8 cellular contexts compared by ENCODE assay signal in the genomic region with DNA sequence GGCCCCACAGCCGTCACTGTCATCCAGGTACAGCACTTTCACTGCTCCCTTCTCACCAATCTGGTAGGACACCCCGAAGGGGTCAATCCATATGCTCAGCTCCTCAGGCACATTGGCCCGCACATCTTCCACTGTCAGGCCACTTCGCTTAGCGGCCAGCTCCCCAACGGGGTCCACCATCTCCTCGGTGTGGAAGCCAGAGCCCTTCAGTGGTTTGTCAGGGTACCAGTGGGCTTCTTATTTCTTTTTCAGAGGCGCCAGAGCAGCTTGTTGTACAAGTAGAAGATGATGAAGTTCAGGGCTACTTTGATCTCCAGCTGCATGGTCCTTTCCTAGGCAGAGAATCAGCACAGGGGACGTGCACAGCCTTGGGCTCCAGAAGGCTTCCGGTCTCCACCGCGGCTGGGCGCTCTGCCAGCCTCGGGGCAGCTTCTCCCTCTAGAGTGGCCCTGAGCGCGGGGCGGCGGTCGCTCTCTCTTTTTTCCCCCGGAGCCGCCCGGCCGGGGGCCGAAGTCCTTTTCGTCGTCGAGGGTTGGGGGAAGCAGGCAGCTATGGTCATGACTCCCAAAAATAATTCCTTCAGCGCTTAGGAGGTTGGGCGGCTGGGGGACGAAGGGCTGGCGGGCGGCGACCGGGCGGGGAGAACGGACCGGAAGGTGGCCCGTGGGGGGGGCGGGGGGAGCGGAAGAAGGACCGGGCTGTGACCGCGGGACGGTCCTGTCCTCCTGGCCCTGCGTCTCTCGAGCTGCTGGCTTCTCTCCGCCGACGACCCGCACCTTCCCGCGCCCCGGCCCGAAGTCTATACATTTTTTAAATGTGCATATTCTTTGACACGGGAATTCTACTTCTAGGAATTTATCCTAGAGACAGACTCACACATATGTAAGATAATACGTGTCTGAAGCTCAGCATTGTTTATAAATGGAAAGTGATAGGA. TPM values are rescaled to one million over a fixed set of nuclear protein-coding genes. Genes with fewer than 3 reads are reported as not detected.
DNase-seq lines count a peak whose midpoint lies in the region; ATAC-seq, FAIRE-seq and TF ChIP-seq lines count a peak whose summit lies in the region.

No MANE protein-coding gene starts in this region.

- H3K36me3 Mint-ChIP-seq in activated T-helper 2 cell treated with anti-CD3 and anti-CD28 coated beads, Interferon-gamma antibody, Interleukin-2, Interleukin-4, amounts not matched to agents 10 μg/mL and 5 μg/mL and 100 μg/mL, durations not matched to agents 14 hours and 24 hours and 36 hours (ENCODE audit: low read depth), result no peaks in the 10 kb centered on the region

- H3K4me1 Mint-ChIP-seq in activated T-helper 2 cell treated with anti-CD3 and anti-CD28 coated beads, Interferon-gamma antibody, Interleukin-2, Interleukin-4, amounts not matched to agents 10 μg/mL and 5 μg/mL and 100 μg/mL, durations not matched to agents 14 hours and 24 hours and 36 hours (ENCODE audit: low read depth), result peaks cover 25% of the 10 kb centered on the region

- no peaks in the 10 kb centered on the region for H3K9me3 Mint-ChIP-seq in activated T-helper 2 cell treated with anti-CD3 and anti-CD28 coated beads, Interferon-gamma antibody, Interleukin-2, Interleukin-4, amounts not matched to agents 10 μg/mL and 5 μg/mL and 100 μg/mL, durations not matched to agents 14 hours and 24 hours and 36 hours

- H3K4me3 Mint-ChIP-seq in activated T-helper 2 cell treated with anti-CD3 and anti-CD28 coated beads, Interferon-gamma antibody, Interleukin-2, Interleukin-4, amounts not matched to agents 10 μg/mL and 5 μg/mL and 100 μg/mL, durations not matched to agents 14 hours and 24 hours and 36 hours (ENCODE audit: low read depth), result peak overlapping the region; percentile 79

- intact Hi-C loops in activated T-helper 2 cell treated with anti-CD3 and anti-CD28 coated beads, Interferon-gamma antibody, Interleukin-2, Interleukin-4, amounts not matched to agents 10 μg/mL and 5 μg/mL and 100 μg/mL, durations not matched to agents 14 hours and 24 hours and 36 hours (cut with micrococcal nuclease), result no loop called here
- intact Hi-C loops in head of caudate nucleus (cut with DNase I), result no loop called here

- H3K27me3 Mint-ChIP-seq in activated T-helper 2 cell treated with anti-CD3 and anti-CD28 coated beads, Interferon-gamma antibody, Interleukin-2, Interleukin-4, amounts not matched to agents 10 μg/mL and 5 μg/mL and 100 μg/mL, durations not matched to agents 14 hours and 24 hours and 36 hours (ENCODE audit: low read depth), result peaks cover 48% of the 10 kb centered on the region

- H3K27ac Mint-ChIP-seq in activated T-helper 2 cell treated with anti-CD3 and anti-CD28 coated beads, Interferon-gamma antibody, Interleukin-2, Interleukin-4, amounts not matched to agents 10 μg/mL and 5 μg/mL and 100 μg/mL, durations not matched to agents 14 hours and 24 hours and 36 hours, result no peak overlapping the region

- FAIRE-seq in GM12891 (lab: Jason Lieb, UNC), result peak; percentile 88

- DNase-seq in AG20443 (ENCODE audit: low spot score) (peak; percentile 90), GM12891 (ENCODE audit: insufficient read length, low spot score) (peak; percentile 62), NCI-H510A (lab: John Stamatoyannopoulos, UW) (peak; percentile 40), head of caudate nucleus (peak; percentile 17 to 77 (median 58)), nucleus accumbens (lab: John Stamatoyannopoulos, UW) (peak in 44 of 56 donors; percentile 1 to 76 (median 40))
- DNase-seq in activated T-helper 2 cell treated with anti-CD3 and anti-CD28 coated beads, Interferon-gamma antibody, Interleukin-2, Interleukin-4, amounts not matched to agents 10 μg/mL and 5 μg/mL and 100 μg/mL, durations not matched to agents 14 hours and 24 hours and 36 hours (ENCODE audit: low spot score), result no peak

- TF ChIP-seq POLR2A in GM12891 (IDR thresholded peaks at IDR 0.05; ENCODE audit: low read depth, low read length), result no peak

- ATAC-seq in HG03045 (IDR thresholded peaks at IDR 0.05; ENCODE audit: unreplicated experiment), result peak; percentile 74
- no peak for ATAC-seq in GM19463 (IDR thresholded peaks at IDR 0.05; ENCODE audit: unreplicated experiment)

TF ChIP-seq in GM12891, 5 proteins besides CTCF, POLR2A, EP300 and RAD21:
- TF ChIP-seq POU2F2 (IDR thresholded peaks at IDR 0.05; ENCODE audit: low read depth, low read length) (no peak), TAF1 (IDR thresholded peaks at IDR 0.05; ENCODE audit: low read depth, low read length) (no peak), PAX5 (IDR thresholded peaks at IDR 0.05; ENCODE audit: insufficient read depth, low read length, severe bottlenecking) (no peak), POLR2AphosphoS5 (IDR thresholded peaks at IDR 0.05; ENCODE audit: low read depth, low read length) (no peak), SPI1 (IDR thresholded peaks at IDR 0.05; ENCODE audit: low read depth, low read length) (no peak)

RNA-seq across cellular contexts. Expression of gene ZSCAN9, which starts 6.5 kb away (rescaled TPM):
- polyA plus RNA-seq in GM12891 (2012; ENCODE audit: low read depth, missing spikeins), result 6.3 TPM
- 9.7 and 10.8 TPM in 2 replicates for total RNA-seq in activated T-helper 2 cell treated with anti-CD3 and anti-CD28 coated beads, Interferon-gamma antibody, Interleukin-2, Interleukin-4, amounts not matched to agents 10 μg/mL and 5 μg/mL and 100 μg/mL, durations not matched to agents 14 hours and 24 hours and 36 hours

RNA-seq across cellular contexts. Expression of gene ZKSCAN4, which starts 33.5 kb away (rescaled TPM):
- polyA plus RNA-seq in GM12891 (2012; ENCODE audit: low read depth, missing spikeins), result 2.6 TPM
- 4.6 and 5.0 TPM in 2 replicates for total RNA-seq in activated T-helper 2 cell treated with anti-CD3 and anti-CD28 coated beads, Interferon-gamma antibody, Interleukin-2, Interleukin-4, amounts not matched to agents 10 μg/mL and 5 μg/mL and 100 μg/mL, durations not matched to agents 14 hours and 24 hours and 36 hours

RNA-seq across cellular contexts. Expression of gene NKAPL, which starts 40.5 kb away (rescaled TPM):
- not detected for polyA plus RNA-seq in GM12891 (2012; ENCODE audit: low read depth, missing spikeins)
- total RNA-seq in activated T-helper 2 cell treated with anti-CD3 and anti-CD28 coated beads, Interferon-gamma antibody, Interleukin-2, Interleukin-4, amounts not matched to agents 10 μg/mL and 5 μg/mL and 100 μg/mL, durations not matched to agents 14 hours and 24 hours and 36 hours, result not detected in 2 replicates

RNA-seq across cellular contexts. Expression of gene ZSCAN26, which starts 48.4 kb away (rescaled TPM):
- polyA plus RNA-seq in GM12891 (2012; ENCODE audit: low read depth, missing spikeins), result 5.4 TPM
- 6.1 and 7.7 TPM in 2 replicates for total RNA-seq in activated T-helper 2 cell treated with anti-CD3 and anti-CD28 coated beads, Interferon-gamma antibody, Interleukin-2, Interleukin-4, amounts not matched to agents 10 μg/mL and 5 μg/mL and 100 μg/mL, durations not matched to agents 14 hours and 24 hours and 36 hours
